26 cellular contexts compared by ENCODE assay signal in the genomic region with DNA sequence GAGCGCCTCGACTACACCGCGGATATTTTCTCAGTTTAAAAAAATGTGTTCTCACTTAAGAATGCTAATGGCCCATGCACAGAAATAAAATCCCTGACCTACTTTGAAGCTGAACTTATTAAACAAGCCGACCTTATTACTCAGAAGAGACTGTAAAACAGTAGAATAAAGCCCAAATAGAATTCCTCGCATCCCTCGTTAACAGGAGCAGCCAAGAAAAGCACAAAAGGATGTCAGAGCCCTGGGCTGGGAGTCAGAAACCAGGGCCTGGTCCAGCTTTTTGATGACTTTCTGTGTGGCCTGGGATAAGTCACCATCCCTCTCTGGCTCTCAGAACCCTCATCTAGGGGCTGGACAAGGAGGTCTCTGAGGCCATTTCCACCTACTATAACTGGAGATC.
"Had no signal": no experiment of that assay in that cellular context is flagged by ENCODE, and none has a peak within 500 bp of the region (broad histone marks: within the 10 kb centered on the region; RNA-seq: fewer than 3 reads in every experiment).

No MANE protein-coding gene starts in this region.

- DNase-seq: immature natural killer cell; kidney; left colon; left lung; lower lobe of right lung; mammary epithelial cell; mesenchymal stem cell; naive B cell; natural killer cell; nephron progenitor cell; occipital lobe; right cardiac atrium; stimulated activated CD4-positive, alpha-beta T cell treated with anti-CD3 and anti-CD28 coated beads, Interleukin-2, amount 100 ng/mL, for 24 hours; stimulated activated CD4-positive, alpha-beta T cell treated with anti-CD3 and anti-CD28 coated beads, Interleukin-4, amount 100 ng/mL, for 1 hour; stimulated activated naive B cell treated with anti-CD40 and anti-IgM and Interleukin-4, amounts not matched to agents 10 μg/mL and 1 μg/mL and 100 μg/mL, for 72 hours; stimulated activated naive CD8-positive, alpha-beta T cell treated with anti-CD3 and anti-CD28 coated beads, Interleukin-15, Interleukin-2, amounts not matched to agents 100 U/mL and 50 U/mL, for 24 hours; stomach; testis; thyroid gland; transverse colon; upper lobe of left lung had no signal

- H3K27ac Mint-ChIP-seq: immature natural killer cell; naive B cell; natural killer cell; nephron progenitor cell; neural progenitor cell; stimulated activated naive B cell treated with anti-CD40 and anti-IgM and Interleukin-4, amounts not matched to agents 10 μg/mL and 1 μg/mL and 100 μg/mL, for 72 hours had no signal

- H3K27me3 ChIP-seq: left lung, neural progenitor cell, neutrophil, stomach, testis, thyroid gland, transverse colon, upper lobe of left lung, vagina had no signal

- H3K9me3 ChIP-seq: lower lobe of right lung, neutrophil, testis, thyroid gland, transverse colon, upper lobe of left lung, vagina had no signal

- H3K27me3 Mint-ChIP-seq: naive B cell; stimulated activated naive B cell treated with anti-CD40 and anti-IgM and Interleukin-4, amounts not matched to agents 10 μg/mL and 1 μg/mL and 100 μg/mL, for 72 hours had no signal

- H3K36me3 Mint-ChIP-seq: immature natural killer cell; naive B cell; natural killer cell; neural progenitor cell; stimulated activated naive B cell treated with anti-CD40 and anti-IgM and Interleukin-4, amounts not matched to agents 10 μg/mL and 1 μg/mL and 100 μg/mL, for 72 hours had no signal

- H3K27ac ChIP-seq: left lung, lower lobe of right lung, neural progenitor cell, neutrophil, parathyroid adenoma, stomach, testis, thyroid gland, upper lobe of left lung, vagina had no signal

- H3K4me3 ChIP-seq: left lung, lower lobe of right lung, neural progenitor cell, smooth muscle cell, stomach, testis, thyroid gland, transverse colon, upper lobe of left lung, vagina had no signal

- H3K36me3 ChIP-seq: left lung, lower lobe of right lung, neural progenitor cell, neutrophil, stomach, thyroid gland, transverse colon, upper lobe of left lung, vagina had no signal

- H3K4me3 Mint-ChIP-seq: immature natural killer cell; naive B cell; natural killer cell; nephron progenitor cell; neural progenitor cell; stimulated activated naive B cell treated with anti-CD40 and anti-IgM and Interleukin-4, amounts not matched to agents 10 μg/mL and 1 μg/mL and 100 μg/mL, for 72 hours had no signal

- H3K4me1 ChIP-seq: left lung, lower lobe of right lung, neural progenitor cell, parathyroid adenoma, stomach, testis, thyroid gland, transverse colon, upper lobe of left lung, vagina had no signal

- H3K4me1 Mint-ChIP-seq: immature natural killer cell; naive B cell; stimulated activated naive B cell treated with anti-CD40 and anti-IgM and Interleukin-4, amounts not matched to agents 10 μg/mL and 1 μg/mL and 100 μg/mL, for 72 hours had no signal
